ENCODE assay signal across 3 cellular contexts in genomic region chr18:74395630-74396251, GRCh38.
A peak's percentile ranks its signal among the peaks of the same experiment; 100 is the strongest.
TF ChIP-seq lines count a peak whose summit lies in the region.

No MANE protein-coding gene starts in this region.

TF ChIP-seq in liver, 16 proteins besides CTCF, POLR2A, EP300 and RAD21:
- TF ChIP-seq HNF4A (conservative IDR thresholded peaks at IDR 0.05) (peak; percentile 20 to 62), GABPA (IDR thresholded peaks at IDR 0.05 in 1 of 2, conservative IDR thresholded peaks at IDR 0.05 in 1 of 2) (peak in 1 of 2 donors; percentile 26), NR2F2 (IDR thresholded peaks at IDR 0.05) (no peak), FOXA1 (IDR thresholded peaks at IDR 0.05) (no peak), HNF4G (IDR thresholded peaks at IDR 0.05) (no peak), SP1 (IDR thresholded peaks at IDR 0.05) (peak; percentile 30), EGR1 (IDR thresholded peaks at IDR 0.05; ENCODE audit: low read depth in 2 of 2) (no peak), RXRA (IDR thresholded peaks at IDR 0.05) (peak in 1 of 2 donors; percentile 64), JUND (IDR thresholded peaks at IDR 0.05) (no peak), YY1 (IDR thresholded peaks at IDR 0.05) (no peak), TAF1 (conservative IDR thresholded peaks at IDR 0.05) (no peak), FOXA2 (IDR thresholded peaks at IDR 0.05) (peak; percentile 66)
- TF ChIP-seq, protein P1, sequence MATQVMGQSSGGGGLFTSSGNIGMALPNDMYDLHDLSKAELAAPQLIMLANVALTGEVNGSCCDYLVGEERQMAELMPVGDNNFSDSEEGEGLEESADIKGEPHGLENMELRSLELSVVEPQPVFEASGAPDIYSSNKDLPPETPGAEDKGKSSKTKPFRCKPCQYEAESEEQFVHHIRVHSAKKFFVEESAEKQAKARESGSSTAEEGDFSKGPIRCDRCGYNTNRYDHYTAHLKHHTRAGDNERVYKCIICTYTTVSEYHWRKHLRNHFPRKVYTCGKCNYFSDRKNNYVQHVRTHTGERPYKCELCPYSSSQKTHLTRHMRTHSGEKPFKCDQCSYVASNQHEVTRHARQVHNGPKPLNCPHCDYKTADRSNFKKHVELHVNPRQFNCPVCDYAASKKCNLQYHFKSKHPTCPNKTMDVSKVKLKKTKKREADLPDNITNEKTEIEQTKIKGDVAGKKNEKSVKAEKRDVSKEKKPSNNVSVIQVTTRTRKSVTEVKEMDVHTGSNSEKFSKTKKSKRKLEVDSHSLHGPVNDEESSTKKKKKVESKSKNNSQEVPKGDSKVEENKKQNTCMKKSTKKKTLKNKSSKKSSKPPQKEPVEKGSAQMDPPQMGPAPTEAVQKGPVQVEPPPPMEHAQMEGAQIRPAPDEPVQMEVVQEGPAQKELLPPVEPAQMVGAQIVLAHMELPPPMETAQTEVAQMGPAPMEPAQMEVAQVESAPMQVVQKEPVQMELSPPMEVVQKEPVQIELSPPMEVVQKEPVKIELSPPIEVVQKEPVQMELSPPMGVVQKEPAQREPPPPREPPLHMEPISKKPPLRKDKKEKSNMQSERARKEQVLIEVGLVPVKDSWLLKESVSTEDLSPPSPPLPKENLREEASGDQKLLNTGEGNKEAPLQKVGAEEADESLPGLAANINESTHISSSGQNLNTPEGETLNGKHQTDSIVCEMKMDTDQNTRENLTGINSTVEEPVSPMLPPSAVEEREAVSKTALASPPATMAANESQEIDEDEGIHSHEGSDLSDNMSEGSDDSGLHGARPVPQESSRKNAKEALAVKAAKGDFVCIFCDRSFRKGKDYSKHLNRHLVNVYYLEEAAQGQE (IDR thresholded peaks at IDR 0.05) = peak; percentile 24
- TF ChIP-seq, protein P2, sequence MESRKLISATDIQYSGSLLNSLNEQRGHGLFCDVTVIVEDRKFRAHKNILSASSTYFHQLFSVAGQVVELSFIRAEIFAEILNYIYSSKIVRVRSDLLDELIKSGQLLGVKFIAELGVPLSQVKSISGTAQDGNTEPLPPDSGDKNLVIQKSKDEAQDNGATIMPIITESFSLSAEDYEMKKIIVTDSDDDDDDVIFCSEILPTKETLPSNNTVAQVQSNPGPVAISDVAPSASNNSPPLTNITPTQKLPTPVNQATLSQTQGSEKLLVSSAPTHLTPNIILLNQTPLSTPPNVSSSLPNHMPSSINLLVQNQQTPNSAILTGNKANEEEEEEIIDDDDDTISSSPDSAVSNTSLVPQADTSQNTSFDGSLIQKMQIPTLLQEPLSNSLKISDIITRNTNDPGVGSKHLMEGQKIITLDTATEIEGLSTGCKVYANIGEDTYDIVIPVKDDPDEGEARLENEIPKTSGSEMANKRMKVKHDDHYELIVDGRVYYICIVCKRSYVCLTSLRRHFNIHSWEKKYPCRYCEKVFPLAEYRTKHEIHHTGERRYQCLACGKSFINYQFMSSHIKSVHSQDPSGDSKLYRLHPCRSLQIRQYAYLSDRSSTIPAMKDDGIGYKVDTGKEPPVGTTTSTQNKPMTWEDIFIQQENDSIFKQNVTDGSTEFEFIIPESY (IDR thresholded peaks at IDR 0.05) = no peak
- TF ChIP-seq, protein P3, sequence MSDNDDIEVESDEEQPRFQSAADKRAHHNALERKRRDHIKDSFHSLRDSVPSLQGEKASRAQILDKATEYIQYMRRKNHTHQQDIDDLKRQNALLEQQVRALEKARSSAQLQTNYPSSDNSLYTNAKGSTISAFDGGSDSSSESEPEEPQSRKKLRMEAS (IDR thresholded peaks at IDR 0.05) = peak; percentile 46
- TF ChIP-seq, protein P4, sequence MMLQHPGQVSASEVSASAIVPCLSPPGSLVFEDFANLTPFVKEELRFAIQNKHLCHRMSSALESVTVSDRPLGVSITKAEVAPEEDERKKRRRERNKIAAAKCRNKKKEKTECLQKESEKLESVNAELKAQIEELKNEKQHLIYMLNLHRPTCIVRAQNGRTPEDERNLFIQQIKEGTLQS (IDR thresholded peaks at IDR 0.05) = no peak

TF ChIP-seq in HepG2, 621 proteins besides CTCF, POLR2A, EP300 and RAD21 (continues in another document):
- no peak for TF ChIP-seq ZNF24 (IDR thresholded peaks at IDR 0.05)
- TF ChIP-seq ZNF772 (CRISPR knock-in tag; IDR thresholded peaks at IDR 0.05) = no peak
- TF ChIP-seq ZNF326 (CRISPR knock-in tag; IDR thresholded peaks at IDR 0.05; ENCODE audit: borderline replicate concordance) = no peak
- TF ChIP-seq TAF1 (CRISPR knock-in tag; IDR thresholded peaks at IDR 0.05) = no peak
- TF ChIP-seq ZBTB21 (CRISPR knock-in tag; IDR thresholded peaks at IDR 0.05) = no peak
- TF ChIP-seq LRRFIP1 (CRISPR knock-in tag; conservative IDR thresholded peaks at IDR 0.05) = no peak
- no peak for TF ChIP-seq ZNF382 (CRISPR knock-in tag; IDR thresholded peaks at IDR 0.05; ENCODE audit: borderline replicate concordance)
- no peak for TF ChIP-seq MEIS1 (CRISPR knock-in tag; IDR thresholded peaks at IDR 0.05; ENCODE audit: borderline replicate concordance)
- no peak for TF ChIP-seq FOXC1 (CRISPR knock-in tag; IDR thresholded peaks at IDR 0.05; ENCODE audit: borderline replicate concordance)
- no peak for TF ChIP-seq GABPB1 (CRISPR knock-in tag; IDR thresholded peaks at IDR 0.05)
- no peak for TF ChIP-seq ELF4 (CRISPR knock-in tag; IDR thresholded peaks at IDR 0.05; ENCODE audit: borderline replicate concordance)
- TF ChIP-seq CSRNP1 (CRISPR knock-in tag; IDR thresholded peaks at IDR 0.05) = no peak

TF ChIP-seq in H1, 55 proteins besides CTCF, POLR2A, EP300 and RAD21:
- TF ChIP-seq SIRT6 (IDR thresholded peaks at IDR 0.05; ENCODE audit: low read length) = no peak
- TF ChIP-seq CEBPB (IDR thresholded peaks at IDR 0.05; ENCODE audit: low read depth, low read length) = no peak
